Comparison of ENCODE assay signal across 1 cellular context in the genomic region with DNA sequence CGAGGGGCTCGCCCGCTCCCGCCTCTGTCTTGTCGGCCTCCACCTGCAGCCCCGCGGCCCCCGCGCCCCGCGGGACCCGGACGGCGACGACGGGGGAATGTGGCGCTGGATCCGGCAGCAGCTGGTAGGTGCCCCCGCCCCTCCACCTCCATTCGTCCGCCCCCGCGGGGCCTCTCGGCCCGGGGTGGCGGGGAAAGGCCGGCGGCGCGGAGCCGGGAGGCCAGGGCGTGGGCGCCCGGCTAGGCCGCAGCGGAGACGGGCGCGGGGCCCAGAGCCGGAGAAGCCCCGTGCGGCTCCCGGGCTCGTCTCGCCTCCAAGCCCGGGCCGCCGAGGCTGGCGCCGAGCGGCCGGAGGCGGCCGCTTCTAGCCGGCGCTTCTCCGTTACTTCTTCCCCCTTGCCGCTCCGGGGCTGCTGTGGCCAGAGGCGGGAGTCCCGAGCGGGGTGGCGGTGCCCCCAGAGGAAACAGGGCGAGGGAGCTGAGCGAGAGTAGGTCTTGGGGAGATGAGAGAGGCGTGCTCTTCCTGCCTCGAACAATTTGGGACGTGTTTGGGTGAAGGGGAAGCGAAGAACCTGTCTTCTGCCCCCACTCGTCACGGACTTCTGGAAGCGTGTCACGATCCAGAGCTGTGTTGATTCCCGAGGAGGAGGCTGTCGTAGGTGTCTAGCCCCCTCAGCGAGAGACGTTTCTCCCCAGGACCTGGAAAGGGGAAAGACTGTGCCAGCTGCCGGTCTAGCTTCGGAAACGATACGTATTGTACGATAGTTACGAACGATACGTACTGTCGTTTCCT.
A peak's percentile ranks its signal among the peaks of the same experiment; 100 is the strongest.
TF ChIP-seq lines count a peak whose summit lies in the region.

No MANE protein-coding gene starts in this region.

TF ChIP-seq in K562, 482 proteins besides CTCF, POLR2A, EP300 and RAD21 (continued from another document):
- TF ChIP-seq, protein P1, sequence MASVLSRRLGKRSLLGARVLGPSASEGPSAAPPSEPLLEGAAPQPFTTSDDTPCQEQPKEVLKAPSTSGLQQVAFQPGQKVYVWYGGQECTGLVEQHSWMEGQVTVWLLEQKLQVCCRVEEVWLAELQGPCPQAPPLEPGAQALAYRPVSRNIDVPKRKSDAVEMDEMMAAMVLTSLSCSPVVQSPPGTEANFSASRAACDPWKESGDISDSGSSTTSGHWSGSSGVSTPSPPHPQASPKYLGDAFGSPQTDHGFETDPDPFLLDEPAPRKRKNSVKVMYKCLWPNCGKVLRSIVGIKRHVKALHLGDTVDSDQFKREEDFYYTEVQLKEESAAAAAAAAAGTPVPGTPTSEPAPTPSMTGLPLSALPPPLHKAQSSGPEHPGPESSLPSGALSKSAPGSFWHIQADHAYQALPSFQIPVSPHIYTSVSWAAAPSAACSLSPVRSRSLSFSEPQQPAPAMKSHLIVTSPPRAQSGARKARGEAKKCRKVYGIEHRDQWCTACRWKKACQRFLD (CRISPR knock-in tag; IDR thresholded peaks at IDR 0.05) = no peak
- TF ChIP-seq, protein P2, sequence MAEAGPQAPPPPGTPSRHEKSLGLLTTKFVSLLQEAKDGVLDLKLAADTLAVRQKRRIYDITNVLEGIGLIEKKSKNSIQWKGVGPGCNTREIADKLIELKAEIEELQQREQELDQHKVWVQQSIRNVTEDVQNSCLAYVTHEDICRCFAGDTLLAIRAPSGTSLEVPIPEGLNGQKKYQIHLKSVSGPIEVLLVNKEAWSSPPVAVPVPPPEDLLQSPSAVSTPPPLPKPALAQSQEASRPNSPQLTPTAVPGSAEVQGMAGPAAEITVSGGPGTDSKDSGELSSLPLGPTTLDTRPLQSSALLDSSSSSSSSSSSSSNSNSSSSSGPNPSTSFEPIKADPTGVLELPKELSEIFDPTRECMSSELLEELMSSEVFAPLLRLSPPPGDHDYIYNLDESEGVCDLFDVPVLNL (CRISPR knock-in tag; IDR thresholded peaks at IDR 0.05; ENCODE audit: low read depth) = no peak
- no peak for TF ChIP-seq STAG1 (CRISPR knock-in tag; IDR thresholded peaks at IDR 0.05; ENCODE audit: borderline replicate concordance)
- no peak for TF ChIP-seq ZNF197 (CRISPR knock-in tag; IDR thresholded peaks at IDR 0.05; ENCODE audit: low read depth)
- TF ChIP-seq, protein P3, sequence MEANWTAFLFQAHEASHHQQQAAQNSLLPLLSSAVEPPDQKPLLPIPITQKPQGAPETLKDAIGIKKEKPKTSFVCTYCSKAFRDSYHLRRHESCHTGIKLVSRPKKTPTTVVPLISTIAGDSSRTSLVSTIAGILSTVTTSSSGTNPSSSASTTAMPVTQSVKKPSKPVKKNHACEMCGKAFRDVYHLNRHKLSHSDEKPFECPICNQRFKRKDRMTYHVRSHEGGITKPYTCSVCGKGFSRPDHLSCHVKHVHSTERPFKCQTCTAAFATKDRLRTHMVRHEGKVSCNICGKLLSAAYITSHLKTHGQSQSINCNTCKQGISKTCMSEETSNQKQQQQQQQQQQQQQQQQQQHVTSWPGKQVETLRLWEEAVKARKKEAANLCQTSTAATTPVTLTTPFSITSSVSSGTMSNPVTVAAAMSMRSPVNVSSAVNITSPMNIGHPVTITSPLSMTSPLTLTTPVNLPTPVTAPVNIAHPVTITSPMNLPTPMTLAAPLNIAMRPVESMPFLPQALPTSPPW (CRISPR knock-in tag; IDR thresholded peaks at IDR 0.05) = peak; percentile 32
- TF ChIP-seq, protein P4, sequence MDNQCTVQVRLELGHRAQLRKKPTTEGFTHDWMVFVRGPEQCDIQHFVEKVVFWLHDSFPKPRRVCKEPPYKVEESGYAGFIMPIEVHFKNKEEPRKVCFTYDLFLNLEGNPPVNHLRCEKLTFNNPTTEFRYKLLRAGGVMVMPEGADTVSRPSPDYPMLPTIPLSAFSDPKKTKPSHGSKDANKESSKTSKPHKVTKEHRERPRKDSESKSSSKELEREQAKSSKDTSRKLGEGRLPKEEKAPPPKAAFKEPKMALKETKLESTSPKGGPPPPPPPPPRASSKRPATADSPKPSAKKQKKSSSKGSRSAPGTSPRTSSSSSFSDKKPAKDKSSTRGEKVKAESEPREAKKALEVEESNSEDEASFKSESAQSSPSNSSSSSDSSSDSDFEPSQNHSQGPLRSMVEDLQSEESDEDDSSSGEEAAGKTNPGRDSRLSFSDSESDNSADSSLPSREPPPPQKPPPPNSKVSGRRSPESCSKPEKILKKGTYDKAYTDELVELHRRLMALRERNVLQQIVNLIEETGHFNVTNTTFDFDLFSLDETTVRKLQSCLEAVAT (IDR thresholded peaks at IDR 0.05) = peak in 1 of 2 experiments; percentile 61; a peak in 2 of 4 replicates
- TF ChIP-seq, protein P5, sequence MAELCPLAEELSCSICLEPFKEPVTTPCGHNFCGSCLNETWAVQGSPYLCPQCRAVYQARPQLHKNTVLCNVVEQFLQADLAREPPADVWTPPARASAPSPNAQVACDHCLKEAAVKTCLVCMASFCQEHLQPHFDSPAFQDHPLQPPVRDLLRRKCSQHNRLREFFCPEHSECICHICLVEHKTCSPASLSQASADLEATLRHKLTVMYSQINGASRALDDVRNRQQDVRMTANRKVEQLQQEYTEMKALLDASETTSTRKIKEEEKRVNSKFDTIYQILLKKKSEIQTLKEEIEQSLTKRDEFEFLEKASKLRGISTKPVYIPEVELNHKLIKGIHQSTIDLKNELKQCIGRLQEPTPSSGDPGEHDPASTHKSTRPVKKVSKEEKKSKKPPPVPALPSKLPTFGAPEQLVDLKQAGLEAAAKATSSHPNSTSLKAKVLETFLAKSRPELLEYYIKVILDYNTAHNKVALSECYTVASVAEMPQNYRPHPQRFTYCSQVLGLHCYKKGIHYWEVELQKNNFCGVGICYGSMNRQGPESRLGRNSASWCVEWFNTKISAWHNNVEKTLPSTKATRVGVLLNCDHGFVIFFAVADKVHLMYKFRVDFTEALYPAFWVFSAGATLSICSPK (IDR thresholded peaks at IDR 0.05; ENCODE audit: borderline replicate concordance) = no peak
- TF ChIP-seq, protein P6, sequence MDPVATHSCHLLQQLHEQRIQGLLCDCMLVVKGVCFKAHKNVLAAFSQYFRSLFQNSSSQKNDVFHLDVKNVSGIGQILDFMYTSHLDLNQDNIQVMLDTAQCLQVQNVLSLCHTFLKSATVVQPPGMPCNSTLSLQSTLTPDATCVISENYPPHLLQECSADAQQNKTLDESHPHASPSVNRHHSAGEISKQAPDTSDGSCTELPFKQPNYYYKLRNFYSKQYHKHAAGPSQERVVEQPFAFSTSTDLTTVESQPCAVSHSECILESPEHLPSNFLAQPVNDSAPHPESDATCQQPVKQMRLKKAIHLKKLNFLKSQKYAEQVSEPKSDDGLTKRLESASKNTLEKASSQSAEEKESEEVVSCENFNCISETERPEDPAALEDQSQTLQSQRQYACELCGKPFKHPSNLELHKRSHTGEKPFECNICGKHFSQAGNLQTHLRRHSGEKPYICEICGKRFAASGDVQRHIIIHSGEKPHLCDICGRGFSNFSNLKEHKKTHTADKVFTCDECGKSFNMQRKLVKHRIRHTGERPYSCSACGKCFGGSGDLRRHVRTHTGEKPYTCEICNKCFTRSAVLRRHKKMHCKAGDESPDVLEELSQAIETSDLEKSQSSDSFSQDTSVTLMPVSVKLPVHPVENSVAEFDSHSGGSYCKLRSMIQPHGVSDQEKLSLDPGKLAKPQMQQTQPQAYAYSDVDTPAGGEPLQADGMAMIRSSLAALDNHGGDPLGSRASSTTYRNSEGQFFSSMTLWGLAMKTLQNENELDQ (CRISPR knock-in tag; IDR thresholded peaks at IDR 0.05; ENCODE audit: borderline replicate concordance) = no peak
- TF ChIP-seq, protein P7, sequence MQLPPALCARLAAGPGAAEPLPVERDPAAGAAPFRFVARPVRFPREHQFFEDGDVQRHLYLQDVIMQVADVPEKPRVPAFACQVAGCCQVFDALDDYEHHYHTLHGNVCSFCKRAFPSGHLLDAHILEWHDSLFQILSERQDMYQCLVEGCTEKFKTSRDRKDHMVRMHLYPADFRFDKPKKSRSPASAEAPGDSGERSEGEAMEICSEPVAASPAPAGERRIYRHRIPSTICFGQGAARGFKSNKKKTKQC (CRISPR knock-in tag; IDR thresholded peaks at IDR 0.05) = peak; percentile 31; the same call in 1 of the 2 replicates
- TF ChIP-seq TRIM28 (IDR thresholded peaks at IDR 0.05) = no peak
- 0 out of 2 replicates have a peak, but pooled peaks have one; percentile 1 for TF ChIP-seq BRD4 (IDR thresholded peaks at IDR 0.05)
